Comparison of ENCODE assay signal across 8 cellular contexts in the genomic region with DNA sequence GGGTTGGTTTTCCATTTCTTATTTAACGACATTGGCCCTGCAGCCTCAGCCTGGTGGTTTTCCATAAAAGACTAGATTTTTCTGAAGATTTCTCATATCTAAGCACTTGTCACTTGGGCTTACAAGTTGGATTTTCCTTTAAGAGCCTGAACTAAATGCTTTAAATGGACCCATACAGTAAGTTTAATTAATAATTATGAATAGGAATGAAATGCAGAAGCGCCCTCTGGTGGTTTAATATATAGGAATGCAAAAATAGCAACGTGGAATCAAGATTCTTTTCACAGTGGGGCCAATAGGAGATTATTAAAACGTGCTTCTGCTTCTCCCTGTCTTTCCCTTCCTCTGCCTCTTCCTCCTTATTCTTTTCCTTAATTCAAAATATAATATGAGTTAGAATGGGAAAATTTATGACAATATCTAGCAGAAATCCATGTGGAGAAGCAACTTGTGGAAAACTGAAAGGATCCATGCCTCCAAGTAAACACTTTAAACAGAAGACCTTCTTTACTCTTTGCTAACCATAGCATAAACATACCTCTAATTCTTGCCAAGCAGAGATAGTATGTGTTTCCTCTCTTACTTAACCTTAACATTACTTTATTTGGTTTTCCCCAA.
DNase-seq lines count a peak whose midpoint lies in the region; ATAC-seq and TF ChIP-seq lines count a peak whose summit lies in the region.

No MANE protein-coding gene starts in this region.

- no peaks in the 10 kb centered on the region for H3K9me3 Mint-ChIP-seq in neural crest cell

- no peak overlapping the region for H3K4me3 Mint-ChIP-seq in neural crest cell

- no peaks in the 10 kb centered on the region for H3K27me3 Mint-ChIP-seq in neural crest cell (ENCODE audit: low read depth)

- peak; percentile 80 for TF ChIP-seq CTCF in neural crest cell (conservative IDR thresholded peaks at IDR 0.05)

- H3K4me1 Mint-ChIP-seq in neural crest cell = no peaks in the 10 kb centered on the region

- ATAC-seq in HG02763 (IDR thresholded peaks at IDR 0.05; ENCODE audit: unreplicated experiment) (no peak), HG02973 (IDR thresholded peaks at IDR 0.05; ENCODE audit: unreplicated experiment) (no peak)

- H3K36me3 Mint-ChIP-seq in neural crest cell (ENCODE audit: low read depth) = no peaks in the 10 kb centered on the region

- H3K27ac Mint-ChIP-seq in neural crest cell (ENCODE audit: unreplicated experiment) = no peak overlapping the region

- DNase-seq in SKM-1 treated with dmso at 0.1 percent for 144 hours (lab: John Stamatoyannopoulos, UW; ENCODE audit: unreplicated experiment) (peak; percentile 17), SKM-1 (lab: John Stamatoyannopoulos, UW; ENCODE audit: unreplicated experiment) (no peak), NCI-H2171 treated with DMSO at 0.1 percent for 48 hours (lab: John Stamatoyannopoulos, UW) (peak; percentile 53), dermis blood vessel endothelial cell (peak; percentile 31), neural crest cell (ENCODE audit: low read depth, low spot score) (no peak), epidermal melanocyte (ENCODE audit: insufficient read length, low spot score) (no peak)

Comparison
In these comparisons a context has a peak if more than half of its experiments do, and no peak if none do; other contexts are left out.
1. DNase-seq: peak in SKM-1 treated with dmso at 0.1 percent for 144 hours (single experiment), NCI-H2171 treated with DMSO at 0.1 percent for 48 hours (single experiment) and dermis blood vessel endothelial cell (single experiment); none in SKM-1 (single experiment), neural crest cell (single experiment) and epidermal melanocyte (single experiment).